14 cellular contexts compared by ENCODE assay signal in the genomic region with DNA sequence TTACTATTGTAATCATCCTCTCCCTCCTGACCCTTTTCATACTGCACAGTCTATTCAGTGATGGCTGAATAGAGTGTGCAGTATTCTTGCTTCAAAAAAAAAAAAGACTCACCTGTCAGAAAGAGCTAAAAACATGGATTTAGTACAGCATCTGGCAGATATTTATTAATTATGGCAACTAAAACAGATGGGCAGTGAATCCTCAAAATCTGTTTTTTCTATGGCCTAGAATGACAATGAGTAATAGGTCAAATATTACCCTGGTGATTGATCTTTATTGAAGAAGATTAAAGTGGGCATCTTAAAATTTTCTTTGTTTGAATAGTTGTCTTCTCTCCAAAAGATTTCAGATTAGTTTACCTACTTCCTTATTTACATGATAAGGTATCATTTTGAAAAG.
DNase-seq lines count a peak whose midpoint lies in the region; ATAC-seq and TF ChIP-seq lines count a peak whose summit lies in the region.
"Had no signal": no experiment of that assay in that cellular context is flagged by ENCODE, and none has a peak within 500 bp of the region (broad histone marks: within the 10 kb centered on the region; RNA-seq: fewer than 3 reads in every experiment).

No MANE protein-coding gene starts in this region.

- peaks cover 19% of the 10 kb centered on the region for H3K4me1 ChIP-seq in PC-3 (ENCODE audit: insufficient read depth, low read length)

- peaks cover 3% of the 10 kb centered on the region for H3K9me3 Mint-ChIP-seq in Calu3 (ENCODE audit: low read depth, unreplicated experiment)

- intact Hi-C loops in PC-3 (cut with micrococcal nuclease) (no loop called here), dorsolateral prefrontal cortex (cut with DNase I) (no loop called here), Calu3 (cut with micrococcal nuclease; ENCODE audit: unreplicated experiment) (no loop called here)

- no peak overlapping the region for H3K27ac ChIP-seq in PC-3 (ENCODE audit: low read length)
- H3K27ac ChIP-seq in dorsolateral prefrontal cortex = no peak overlapping the region

- H3K4me3 ChIP-seq in PC-3 (ENCODE audit: low read length) = no peak overlapping the region
- H3K4me3 ChIP-seq in dorsolateral prefrontal cortex = no peak overlapping the region

- no peaks in the 10 kb centered on the region for H3K79me2 ChIP-seq in PC-3 (ENCODE audit: low read length)

- H3K27me3 ChIP-seq in PC-3 (ENCODE audit: low read length) (no peaks in the 10 kb centered on the region), dorsolateral prefrontal cortex (no peaks in the 10 kb centered on the region)

- H3K9me3 ChIP-seq in PC-3 (ENCODE audit: low read length) = no peaks in the 10 kb centered on the region

- H3K4me2 ChIP-seq in PC-3 (ENCODE audit: low read length) = peak overlapping the region; percentile 11; the same call in 1 of the 2 replicates

- H3F3A ChIP-seq in PC-3 (ENCODE audit: low read length, unreplicated experiment) = no peaks in the 10 kb centered on the region

- POLR2A ChIA-PET in PC-3 (lab: Charles Lee; ENCODE audit: unreplicated experiment) = no interaction called here

- no peaks in the 10 kb centered on the region for H3K27me3 Mint-ChIP-seq in Calu3 (ENCODE audit: unreplicated experiment)
- H3K27me3 Mint-ChIP-seq: B cell; CD4-positive, alpha-beta T cell had no signal

- H3K4me1 Mint-ChIP-seq in Calu3 (ENCODE audit: low read depth, unreplicated experiment) = no peaks in the 10 kb centered on the region
- H3K4me1 Mint-ChIP-seq: B cell had no signal

- H3K4me3 Mint-ChIP-seq in Calu3 (ENCODE audit: low read depth, unreplicated experiment) = no peak overlapping the region
- H3K4me3 Mint-ChIP-seq: B cell; CD4-positive, alpha-beta T cell had no signal

- no peak for ATAC-seq in PC-3
- ATAC-seq in HG02885 (IDR thresholded peaks at IDR 0.05; ENCODE audit: poor library complexity, unreplicated experiment) = no peak

- H4K20me1 ChIP-seq in PC-3 (ENCODE audit: low read length) = no peaks in the 10 kb centered on the region

- no peak overlapping the region for H2AFZ ChIP-seq in PC-3 (ENCODE audit: low read length)

- no peaks in the 10 kb centered on the region for H3K9me2 ChIP-seq in PC-3 (replicated peaks; ENCODE audit: low read length)

- no peak overlapping the region for H3K9ac ChIP-seq in PC-3 (ENCODE audit: low read length)

- CTCF ChIA-PET in PC-3 (lab: Charles Lee) = no interaction called here
- CTCF ChIA-PET in Calu3 (lab: Charles Lee) = no interaction called here

- BruUV-seq in PC-3 (replicated peaks; lab: Mats Ljungman, UMichigan) (no TSS peak), Calu3 (replicated peaks; lab: Mats Ljungman, UMichigan) (no TSS peak)

- H3K27ac Mint-ChIP-seq in Calu3 (ENCODE audit: unreplicated experiment) = no peak overlapping the region
- H3K27ac Mint-ChIP-seq: B cell; CD4-positive, alpha-beta T cell had no signal

- H3K36me3 ChIP-seq in PC-3 (ENCODE audit: low read depth, low read length) = no peaks in the 10 kb centered on the region

- peak; percentile 38 for DNase-seq in NCI-H446 treated with DMSO at 0.1 percent for 48 hours (lab: John Stamatoyannopoulos, UW)
- no peak for DNase-seq in NCI-H446 (lab: John Stamatoyannopoulos, UW)
- DNase-seq in LHCN-M2 (ENCODE audit: low read depth) = peak; percentile 35
- DNase-seq in PC-3 = no peak
- no peak for DNase-seq in dorsolateral prefrontal cortex
- no peak for DNase-seq in Calu3
- DNase-seq: 8988T; C1 segment of cervical spinal cord; CD4-positive, alpha-beta T cell; DMS153; DMS79 treated with DMSO at 0.1 percent for 48 hours; GF-D8 had no signal

- TF ChIP-seq CTCF in PC-3 (conservative IDR thresholded peaks at IDR 0.05; ENCODE audit: low read depth, low read length) = no peak
- TF ChIP-seq CTCF in dorsolateral prefrontal cortex (IDR thresholded peaks at IDR 0.05 in 54 of 56, conservative IDR thresholded peaks at IDR 0.05 in 2 of 56; ENCODE audit: low read depth in 1 of 56, partially characterized antibody in 56 of 56) = no peak
- TF ChIP-seq CTCF in Calu3 (IDR thresholded peaks at IDR 0.05; ENCODE audit: unreplicated experiment) = no peak

- H3K36me3 Mint-ChIP-seq in Calu3 (ENCODE audit: insufficient read depth, unreplicated experiment) = no peaks in the 10 kb centered on the region

Comparison
In these comparisons a context has a peak if more than half of its experiments do, and no peak if none do; other contexts are left out.
1. DNase-seq: peak in NCI-H446 treated with DMSO at 0.1 percent for 48 hours (single experiment) and LHCN-M2 (single experiment); none in NCI-H446 (0 of 2), PC-3 (single experiment), dorsolateral prefrontal cortex (0 of 10) and Calu3 (single experiment).